In genomic region chr3:129228891-129229585, GRCh38 we compare ENCODE assay signal across 10 cellular contexts. TPM values are rescaled to one million over a fixed set of nuclear protein-coding genes. Genes with fewer than 3 reads are reported as not detected.
DNase-seq lines count a peak whose midpoint lies in the region; ATAC-seq and TF ChIP-seq lines count a peak whose summit lies in the region.
"Had no signal": no experiment of that assay in that cellular context is flagged by ENCODE, and none has a peak within 500 bp of the region (broad histone marks: within the 10 kb centered on the region; RNA-seq: fewer than 3 reads in every experiment).

No MANE protein-coding gene starts in this region.

- CTCF ChIA-PET in mammary epithelial cell (lab: Charles Lee; ENCODE audit: low non-redundant PET) = interaction anchor here (0.6 kb wide), 1 partner anchor 17 kb away, joined by 5 read pairs; no protein-coding TSS in a partner anchor

- H3K27me3 ChIP-seq in HUES48 (ENCODE audit: control insufficient read depth, insufficient read depth, low read length) (no peaks in the 10 kb centered on the region), mammary epithelial cell (ENCODE audit: insufficient read depth, low read length) (no peaks in the 10 kb centered on the region), lung (ENCODE audit: control insufficient read depth, insufficient read depth) (no peaks in the 10 kb centered on the region)

- WGBS in mammary epithelial cell (ENCODE audit: low coverage, missing lambda C conversion rate) = 50% methylated on average over 11 of the region's 11 CpGs
- WGBS in lung, 2 donors = 42 to 53% methylated on average over 11 of the region's 11 CpGs

- H3K27ac ChIP-seq in HUES48 (ENCODE audit: low read depth, low read length) = peak overlapping the region; percentile 87
- H3K27ac ChIP-seq in mammary epithelial cell (ENCODE audit: insufficient read depth, low read depth, low read length) = peak overlapping the region; percentile 47
- peak overlapping the region; percentile 5 to 90 for H3K27ac ChIP-seq in lung (ENCODE audit: low read depth in 1 of 2, low read length in 1 of 2)

- TF ChIP-seq CTCF in mammary epithelial cell (conservative IDR thresholded peaks at IDR 0.05 in 1 of 2, IDR thresholded peaks at IDR 0.05 in 1 of 2; ENCODE audit: extremely low read depth in 1 of 2, insufficient read depth in 1 of 2, low read depth in 1 of 2, low read length in 2 of 2) (peak in 1 of 2 donors; percentile 9), lung (IDR thresholded peaks at IDR 0.05; ENCODE audit: control extremely low read depth, extremely low read depth) (no peak)

- H3K4me1 ChIP-seq in HUES48 (ENCODE audit: control insufficient read depth, insufficient read depth, low read length) (peaks cover 16% of the 10 kb centered on the region), mammary epithelial cell (ENCODE audit: insufficient read depth, low read length) (peaks cover 54% of the 10 kb centered on the region), lung (ENCODE audit: control insufficient read depth in 2 of 2, insufficient read depth in 2 of 2, low read length in 2 of 2) (peaks cover 10 to 14% of the 10 kb centered on the region in 2 donors)

- BruUV-seq in mammary epithelial cell (replicated peaks; lab: Mats Ljungman, UMichigan) = no TSS peak

- intact Hi-C loops in mammary epithelial cell (cut with micrococcal nuclease) (loop anchor here (2.0 kb wide), 1 partner anchor 44 kb away; no protein-coding TSS in a partner anchor), posterior vena cava (cut with DNase I) (no loop called here)

- H3K9me3 ChIP-seq in HUES48 (ENCODE audit: control insufficient read depth, insufficient read depth, low read length) (no peaks in the 10 kb centered on the region), mammary epithelial cell (replicated peaks; ENCODE audit: insufficient read depth, low read length) (no peaks in the 10 kb centered on the region), lung (ENCODE audit: control insufficient read depth in 2 of 2, insufficient read depth in 1 of 2, low read length in 1 of 2) (no peaks in the 10 kb centered on the region)

- in situ Hi-C loops in mammary epithelial cell (cut with MboI; ENCODE audit: low sequenced_read_pairs in 2 of 2) = no loop called here

- dilution Hi-C loops in mammary epithelial cell (cut with HindIII; ENCODE audit: low sequenced_read_pairs) = no loop called here

- H3K9ac ChIP-seq in HUES48 (ENCODE audit: low read depth, low read length) = peak overlapping the region; percentile 16; the same call in 1 of the 2 replicates
- H3K9ac ChIP-seq in mammary epithelial cell (ENCODE audit: insufficient read depth, low read length) = no peak overlapping the region

- H3K36me3 ChIP-seq in HUES48 (ENCODE audit: control insufficient read depth, insufficient read depth, low read length) = no peaks in the 10 kb centered on the region
- H3K36me3 ChIP-seq in mammary epithelial cell (ENCODE audit: insufficient read depth, low read length) = no peaks in the 10 kb centered on the region
- H3K36me3 ChIP-seq in lung (ENCODE audit: control insufficient read depth in 2 of 2, insufficient read depth in 2 of 2, low read length in 2 of 2) = no peaks in the 10 kb centered on the region

- H2AFZ ChIP-seq in mammary epithelial cell (ENCODE audit: low read depth, low read length) = peak overlapping the region; percentile 76

- H3K4me2 ChIP-seq in mammary epithelial cell (ENCODE audit: insufficient read depth, low read depth, low read length) = no peak overlapping the region

- H3K4me3 ChIP-seq in HUES48 (ENCODE audit: low read depth, low read length) (peak overlapping the region; percentile 10; the same call in 1 of the 2 replicates), mammary epithelial cell (replicated peaks in 1 of 3; ENCODE audit: insufficient read depth in 1 of 3, low read depth in 2 of 3, low read length in 3 of 3) (no peak overlapping the region), lung (no peak overlapping the region)

- DNase-seq in AML-193 (lab: John Stamatoyannopoulos, UW) = peak; percentile 33 to 45
- peak; percentile 78 for DNase-seq in mammary epithelial cell
- DNase-seq in lung (ENCODE audit: low spot score) = no peak
- no peak for DNase-seq in cortex of kidney (lab: John Stamatoyannopoulos, UW)
- DNase-seq in posterior vena cava (ENCODE audit: low spot score) = no peak
- no peak for DNase-seq in COR-L47 (lab: John Stamatoyannopoulos, UW)
- DNase-seq: effector memory CD8-positive, alpha-beta T cell; NCI-H748 treated with DMSO at 0.1 percent for 48 hours had no signal

- H3K79me2 ChIP-seq in mammary epithelial cell (ENCODE audit: insufficient read depth, low read length) = no peaks in the 10 kb centered on the region

- H4K20me1 ChIP-seq in mammary epithelial cell (ENCODE audit: insufficient read depth, low read length) = no peaks in the 10 kb centered on the region

- no peak for ATAC-seq in lung (ENCODE audit: insufficient read depth, low FRiP score)
- no peak for ATAC-seq in GM21576 (IDR thresholded peaks at IDR 0.05; ENCODE audit: unreplicated experiment)
- ATAC-seq: effector memory CD8-positive, alpha-beta T cell had no signal

RNA-seq across cellular contexts. Expression of gene COPG1, which starts 20.4 kb away (rescaled TPM):
- total RNA-seq in mammary epithelial cell (100 to 1,000 TPM; 173 to 176 TPM), lung (100 to 1,000 TPM; 163 to 234 TPM), posterior vena cava (100 to 1,000 TPM; 139 to 143 TPM)
- polyA plus RNA-seq in mammary epithelial cell (98.1 TPM), lung (100 to 1,000 TPM; 126 to 129 TPM)
- 175 TPM for polyA minus RNA-seq in mammary epithelial cell

RNA-seq across cellular contexts. Expression of gene CNBP, which starts 45.3 kb away (rescaled TPM):
- total RNA-seq in mammary epithelial cell = 100 to 1,000 TPM; 252 to 307 TPM
- 349 TPM for polyA plus RNA-seq in mammary epithelial cell
- 213 TPM for polyA minus RNA-seq in mammary epithelial cell
- 100 to 1,000 TPM; 292 to 390 TPM for total RNA-seq in lung
- polyA plus RNA-seq in lung = 100 to 1,000 TPM; 324 to 330 TPM
- total RNA-seq in posterior vena cava = 100 to 1,000 TPM; 267 to 284 TPM

RNA-seq across cellular contexts. Expression of gene HMCES, which starts 49.6 kb away (rescaled TPM):
- 10 to 100 TPM; 36.2 to 77.8 TPM for total RNA-seq in mammary epithelial cell
- 57.1 TPM for polyA plus RNA-seq in mammary epithelial cell
- 67.3 TPM for polyA minus RNA-seq in mammary epithelial cell
- 10 to 100 TPM; 33.7 to 35.6 TPM for total RNA-seq in lung
- 10 to 100 TPM; 23.2 to 36.6 TPM for polyA plus RNA-seq in lung
- total RNA-seq in posterior vena cava = 10 to 100 TPM; 24.5 to 25.2 TPM

Comparison
In these comparisons a context has a peak if more than half of its experiments do, and no peak if none do; other contexts are left out.
1. DNase-seq: peak in AML-193 (2 of 2) and mammary epithelial cell (single experiment); none in lung (single experiment), cortex of kidney (single experiment), posterior vena cava (single experiment) and COR-L47 (single experiment).
2. Peak in every context shown above with its lines, with median percentiles within 50 percentile points of each other: H3K27ac ChIP-seq.